ENCODE assay signal across 5 cellular contexts in genomic region chr12:130511285-130511684, GRCh38.
"Had no signal": no experiment of that assay in that cellular context is flagged by ENCODE, and none has a peak within 500 bp of the region (broad histone marks: within the 10 kb centered on the region; RNA-seq: fewer than 3 reads in every experiment).

No MANE protein-coding gene starts in this region.

- H3K27ac Mint-ChIP-seq: HFFc6 had no signal

- H3K4me3 Mint-ChIP-seq: HFFc6 had no signal

- DNase-seq: GM23248, GOT3, H7, HFFc6, IMR-90 had no signal
